1 cellular context compared by ENCODE assay signal in the genomic region with DNA sequence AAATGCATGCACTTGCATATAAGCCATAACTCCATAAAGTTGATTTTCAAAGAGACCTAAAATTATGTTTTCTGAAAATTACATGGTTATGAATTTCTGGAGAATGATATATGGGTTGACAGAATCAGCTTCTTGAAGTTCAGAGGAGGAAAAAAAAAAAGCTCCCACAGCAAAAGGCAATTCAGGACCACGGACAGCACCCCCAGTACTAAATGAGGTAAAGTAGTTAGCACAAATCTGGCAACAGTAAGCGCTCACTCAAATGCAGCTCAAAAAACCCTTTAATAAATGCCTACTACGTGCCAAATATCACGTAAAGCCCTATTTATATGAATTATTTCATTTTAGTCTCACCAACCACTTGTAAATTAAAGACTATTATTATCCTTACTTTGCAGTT.
TF ChIP-seq lines count a peak whose summit lies in the region.

No MANE protein-coding gene starts in this region.

TF ChIP-seq in HepG2, 621 proteins besides CTCF, POLR2A, EP300 and RAD21 (continued from another document and continues in another):
- TF ChIP-seq STAT5B (CRISPR knock-in tag; IDR thresholded peaks at IDR 0.05) (0 out of 2 replicates have a peak, but pooled peaks have one; percentile 58), RNF2 (conservative IDR thresholded peaks at IDR 0.05; ENCODE audit: low read depth) (no peak), FOXA1 (IDR thresholded peaks at IDR 0.05) (no peak), FOXA1 (CRISPR knock-in tag; IDR thresholded peaks at IDR 0.05) (no peak), ZNF251 (CRISPR knock-in tag; IDR thresholded peaks at IDR 0.05) (no peak), PHF20 (CRISPR knock-in tag; IDR thresholded peaks at IDR 0.05) (no peak), ZNF331 (CRISPR knock-in tag; IDR thresholded peaks at IDR 0.05) (peak; percentile 74), RFX1 (IDR thresholded peaks at IDR 0.05) (no peak), ZNF775 (CRISPR knock-in tag; IDR thresholded peaks at IDR 0.05; ENCODE audit: borderline replicate concordance) (no peak), RBAK (CRISPR knock-in tag; IDR thresholded peaks at IDR 0.05) (no peak), ATAD3A (CRISPR knock-in tag; IDR thresholded peaks at IDR 0.05) (no peak), SAFB2 (CRISPR knock-in tag; IDR thresholded peaks at IDR 0.05; ENCODE audit: borderline replicate concordance, low read depth) (no peak), ZNF263 (CRISPR knock-in tag; IDR thresholded peaks at IDR 0.05) (no peak), ZBTB10 (CRISPR knock-in tag; IDR thresholded peaks at IDR 0.05; ENCODE audit: borderline replicate concordance) (0 out of 2 replicates have a peak, but pooled peaks have one; percentile 50), AFF4 (CRISPR knock-in tag; IDR thresholded peaks at IDR 0.05) (no peak), ZNF253 (CRISPR knock-in tag; IDR thresholded peaks at IDR 0.05; ENCODE audit: borderline replicate concordance) (no peak), ZNF30 (CRISPR knock-in tag; IDR thresholded peaks at IDR 0.05) (no peak), ZNF382 (CRISPR knock-in tag; IDR thresholded peaks at IDR 0.05; ENCODE audit: borderline replicate concordance) (no peak), ZNF773 (CRISPR knock-in tag; IDR thresholded peaks at IDR 0.05; ENCODE audit: borderline replicate concordance) (0 out of 2 replicates have a peak, but pooled peaks have one; percentile 74), RAD51 (IDR thresholded peaks at IDR 0.05; ENCODE audit: borderline replicate concordance) (no peak), LRRFIP1 (CRISPR knock-in tag; conservative IDR thresholded peaks at IDR 0.05) (peak; percentile 90; the same call in 1 of the 2 replicates), ZNF572 (CRISPR knock-in tag; IDR thresholded peaks at IDR 0.05) (no peak), HOXA9 (CRISPR knock-in tag; IDR thresholded peaks at IDR 0.05; ENCODE audit: borderline replicate concordance) (peak; percentile 71; the same call in 1 of the 2 replicates), PREB (CRISPR knock-in tag; IDR thresholded peaks at IDR 0.05) (no peak), ZNF33A (CRISPR knock-in tag; IDR thresholded peaks at IDR 0.05; ENCODE audit: borderline replicate concordance) (no peak), HNRNPK (IDR thresholded peaks at IDR 0.05; ENCODE audit: low read depth, low read length, poor library complexity, severe bottlenecking) (no peak), NR1H2 (CRISPR knock-in tag; IDR thresholded peaks at IDR 0.05; ENCODE audit: borderline replicate concordance, low read depth) (no peak), ZBTB49 (CRISPR knock-in tag; IDR thresholded peaks at IDR 0.05; ENCODE audit: borderline replicate concordance) (no peak), NFE2 (CRISPR knock-in tag; IDR thresholded peaks at IDR 0.05) (no peak)
- TF ChIP-seq, protein P1, sequence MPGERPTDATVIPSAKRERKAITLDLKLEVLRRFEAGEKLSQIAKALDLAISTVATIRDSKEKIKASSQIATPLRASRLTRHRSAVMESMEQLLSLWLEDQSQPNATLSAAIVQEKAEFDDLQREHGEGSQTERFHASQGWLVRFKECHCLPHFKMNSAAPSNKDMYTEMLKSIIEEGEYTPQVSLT (CRISPR knock-in tag; IDR thresholded peaks at IDR 0.05; ENCODE audit: borderline replicate concordance, low read depth): 0 out of 2 replicates have a peak, but pooled peaks have one; percentile 46
- TF ChIP-seq, protein P2, sequence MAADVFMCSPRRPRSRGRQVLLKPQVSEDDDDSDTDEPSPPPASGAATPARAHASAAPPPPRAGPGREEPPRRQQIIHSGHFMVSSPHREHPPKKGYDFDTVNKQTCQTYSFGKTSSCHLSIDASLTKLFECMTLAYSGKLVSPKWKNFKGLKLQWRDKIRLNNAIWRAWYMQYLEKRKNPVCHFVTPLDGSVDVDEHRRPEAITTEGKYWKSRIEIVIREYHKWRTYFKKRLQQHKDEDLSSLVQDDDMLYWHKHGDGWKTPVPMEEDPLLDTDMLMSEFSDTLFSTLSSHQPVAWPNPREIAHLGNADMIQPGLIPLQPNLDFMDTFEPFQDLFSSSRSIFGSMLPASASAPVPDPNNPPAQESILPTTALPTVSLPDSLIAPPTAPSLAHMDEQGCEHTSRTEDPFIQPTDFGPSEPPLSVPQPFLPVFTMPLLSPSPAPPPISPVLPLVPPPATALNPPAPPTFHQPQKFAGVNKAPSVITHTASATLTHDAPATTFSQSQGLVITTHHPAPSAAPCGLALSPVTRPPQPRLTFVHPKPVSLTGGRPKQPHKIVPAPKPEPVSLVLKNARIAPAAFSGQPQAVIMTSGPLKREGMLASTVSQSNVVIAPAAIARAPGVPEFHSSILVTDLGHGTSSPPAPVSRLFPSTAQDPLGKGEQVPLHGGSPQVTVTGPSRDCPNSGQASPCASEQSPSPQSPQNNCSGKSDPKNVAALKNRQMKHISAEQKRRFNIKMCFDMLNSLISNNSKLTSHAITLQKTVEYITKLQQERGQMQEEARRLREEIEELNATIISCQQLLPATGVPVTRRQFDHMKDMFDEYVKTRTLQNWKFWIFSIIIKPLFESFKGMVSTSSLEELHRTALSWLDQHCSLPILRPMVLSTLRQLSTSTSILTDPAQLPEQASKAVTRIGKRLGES (CRISPR knock-in tag; IDR thresholded peaks at IDR 0.05; ENCODE audit: borderline replicate concordance): peak; percentile 80; the same call in 1 of the 2 replicates
- TF ChIP-seq, protein P3, sequence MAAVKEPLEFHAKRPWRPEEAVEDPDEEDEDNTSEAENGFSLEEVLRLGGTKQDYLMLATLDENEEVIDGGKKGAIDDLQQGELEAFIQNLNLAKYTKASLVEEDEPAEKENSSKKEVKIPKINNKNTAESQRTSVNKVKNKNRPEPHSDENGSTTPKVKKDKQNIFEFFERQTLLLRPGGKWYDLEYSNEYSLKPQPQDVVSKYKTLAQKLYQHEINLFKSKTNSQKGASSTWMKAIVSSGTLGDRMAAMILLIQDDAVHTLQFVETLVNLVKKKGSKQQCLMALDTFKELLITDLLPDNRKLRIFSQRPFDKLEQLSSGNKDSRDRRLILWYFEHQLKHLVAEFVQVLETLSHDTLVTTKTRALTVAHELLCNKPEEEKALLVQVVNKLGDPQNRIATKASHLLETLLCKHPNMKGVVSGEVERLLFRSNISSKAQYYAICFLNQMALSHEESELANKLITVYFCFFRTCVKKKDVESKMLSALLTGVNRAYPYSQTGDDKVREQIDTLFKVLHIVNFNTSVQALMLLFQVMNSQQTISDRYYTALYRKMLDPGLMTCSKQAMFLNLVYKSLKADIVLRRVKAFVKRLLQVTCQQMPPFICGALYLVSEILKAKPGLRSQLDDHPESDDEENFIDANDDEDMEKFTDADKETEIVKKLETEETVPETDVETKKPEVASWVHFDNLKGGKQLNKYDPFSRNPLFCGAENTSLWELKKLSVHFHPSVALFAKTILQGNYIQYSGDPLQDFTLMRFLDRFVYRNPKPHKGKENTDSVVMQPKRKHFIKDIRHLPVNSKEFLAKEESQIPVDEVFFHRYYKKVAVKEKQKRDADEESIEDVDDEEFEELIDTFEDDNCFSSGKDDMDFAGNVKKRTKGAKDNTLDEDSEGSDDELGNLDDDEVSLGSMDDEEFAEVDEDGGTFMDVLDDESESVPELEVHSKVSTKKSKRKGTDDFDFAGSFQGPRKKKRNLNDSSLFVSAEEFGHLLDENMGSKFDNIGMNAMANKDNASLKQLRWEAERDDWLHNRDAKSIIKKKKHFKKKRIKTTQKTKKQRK (IDR thresholded peaks at IDR 0.05; ENCODE audit: low read length): no peak
- TF ChIP-seq, protein P4, sequence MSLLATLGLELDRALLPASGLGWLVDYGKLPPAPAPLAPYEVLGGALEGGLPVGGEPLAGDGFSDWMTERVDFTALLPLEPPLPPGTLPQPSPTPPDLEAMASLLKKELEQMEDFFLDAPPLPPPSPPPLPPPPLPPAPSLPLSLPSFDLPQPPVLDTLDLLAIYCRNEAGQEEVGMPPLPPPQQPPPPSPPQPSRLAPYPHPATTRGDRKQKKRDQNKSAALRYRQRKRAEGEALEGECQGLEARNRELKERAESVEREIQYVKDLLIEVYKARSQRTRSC (CRISPR knock-in tag; IDR thresholded peaks at IDR 0.05; ENCODE audit: low read depth): no peak
